Comparison of ENCODE assay signal across 12 cellular contexts in genomic region chr6:44661221-44661609, GRCh38.
DNase-seq lines count a peak whose midpoint lies in the region; ATAC-seq and TF ChIP-seq lines count a peak whose summit lies in the region.
"Had no signal": no experiment of that assay in that cellular context is flagged by ENCODE, and none has a peak within 500 bp of the region (broad histone marks: within the 10 kb centered on the region; RNA-seq: fewer than 3 reads in every experiment).

No MANE protein-coding gene starts in this region.

- no peak overlapping the region for H2BK120ac ChIP-seq in mesendoderm (ENCODE audit: low read depth, low read length)

- H2BK5ac ChIP-seq in mesendoderm (ENCODE audit: low read length), result no peak overlapping the region

- H3K36me3 ChIP-seq in mammary epithelial cell (ENCODE audit: insufficient read depth, low read length) (no peaks in the 10 kb centered on the region), mesendoderm (ENCODE audit: control insufficient read depth, insufficient read depth, low read length) (no peaks in the 10 kb centered on the region), OCI-LY7 (ENCODE audit: insufficient read depth, low read length) (no peaks in the 10 kb centered on the region)
- H3K36me3 ChIP-seq: cardiac muscle cell had no signal

- TF ChIP-seq CTCF in mammary epithelial cell (conservative IDR thresholded peaks at IDR 0.05 in 1 of 2, IDR thresholded peaks at IDR 0.05 in 1 of 2; ENCODE audit: extremely low read depth in 1 of 2, insufficient read depth in 1 of 2, low read depth in 1 of 2, low read length in 2 of 2) (no peak), OCI-LY7 (conservative IDR thresholded peaks at IDR 0.05; ENCODE audit: low read length) (no peak)

- WGBS in mammary epithelial cell (ENCODE audit: low coverage, missing lambda C conversion rate), result 15% methylated on average over 3 of the region's 3 CpGs
- no CpG with 5 or more reads among the region's 3 CpGs for WGBS in mesendoderm (ENCODE audit: extremely low coverage, insufficient coverage, low lambda C conversion rate)

- no peaks in the 10 kb centered on the region for H3K9me3 ChIP-seq in mammary epithelial cell (replicated peaks; ENCODE audit: insufficient read depth, low read length)
- no peaks in the 10 kb centered on the region for H3K9me3 ChIP-seq in OCI-LY7 (ENCODE audit: low read length)
- H3K9me3 ChIP-seq: mucosa of descending colon had no signal

- H3K27ac ChIP-seq in mammary epithelial cell (ENCODE audit: insufficient read depth, low read depth, low read length) (no peak overlapping the region), mesendoderm (ENCODE audit: low read depth, low read length) (no peak overlapping the region), OCI-LY7 (ENCODE audit: low read depth, low read length, poor library complexity, severe bottlenecking) (no peak overlapping the region)
- H3K27ac ChIP-seq: cardiac muscle cell had no signal

- BruUV-seq in mammary epithelial cell (replicated peaks; lab: Mats Ljungman, UMichigan) (no TSS peak), OCI-LY7 (replicated peaks; lab: Mats Ljungman, UMichigan) (no TSS peak)

- H3K9ac ChIP-seq in mammary epithelial cell (ENCODE audit: insufficient read depth, low read length) (no peak overlapping the region), mesendoderm (ENCODE audit: low read length) (no peak overlapping the region)

- H4K5ac ChIP-seq in mesendoderm (ENCODE audit: low read length), result no peak overlapping the region

- H3K4me3 ChIP-seq in mammary epithelial cell (replicated peaks in 1 of 3; ENCODE audit: insufficient read depth in 1 of 3, low read depth in 2 of 3, low read length in 3 of 3), result no peak overlapping the region
- H3K4me3 ChIP-seq in mesendoderm (ENCODE audit: low read length), result no peak overlapping the region
- no peak overlapping the region for H3K4me3 ChIP-seq in OCI-LY7 (ENCODE audit: low read depth, low read length, poor library complexity, severe bottlenecking)
- H3K4me3 ChIP-seq: cardiac muscle cell, mucosa of descending colon had no signal

- H3K4me2 ChIP-seq in mammary epithelial cell (ENCODE audit: insufficient read depth, low read depth, low read length) (peak overlapping the region; percentile 19), mesendoderm (ENCODE audit: low read length) (no peak overlapping the region), OCI-LY7 (ENCODE audit: low read length) (no peak overlapping the region)

- no peak overlapping the region for H2AK5ac ChIP-seq in mesendoderm (ENCODE audit: low read length)

- H2AFZ ChIP-seq in mammary epithelial cell (ENCODE audit: low read depth, low read length), result peak overlapping the region; percentile 62
- no peak overlapping the region for H2AFZ ChIP-seq in OCI-LY7 (ENCODE audit: low read length)

- no peak overlapping the region for H3K56ac ChIP-seq in mesendoderm (ENCODE audit: low read length)

- H3K79me2 ChIP-seq in mammary epithelial cell (ENCODE audit: insufficient read depth, low read length) (no peaks in the 10 kb centered on the region), mesendoderm (ENCODE audit: control insufficient read depth, insufficient read depth, low read length) (no peaks in the 10 kb centered on the region), OCI-LY7 (ENCODE audit: insufficient read depth, low read depth, low read length) (no peaks in the 10 kb centered on the region)

- dilution Hi-C loops in mammary epithelial cell (cut with HindIII; ENCODE audit: low sequenced_read_pairs), result no loop called here

- intact Hi-C loops in mammary epithelial cell (cut with micrococcal nuclease), result loop anchor here (1.0 to 5.0 kb wide), 2 partner anchors 13 to 416 kb away; no protein-coding TSS in a partner anchor
- intact Hi-C loops in OCI-LY7 (cut with micrococcal nuclease; ENCODE audit: unreplicated experiment), result no loop called here
- intact Hi-C loops in left ventricle myocardium superior (cut with micrococcal nuclease), result no loop called here

- no peaks in the 10 kb centered on the region for H3K9me2 ChIP-seq in OCI-LY7 (ENCODE audit: insufficient read depth, low read length)

- H2BK15ac ChIP-seq in mesendoderm (replicated peaks; ENCODE audit: low read depth), result no peak overlapping the region

- DNase-seq in DMS79 (lab: John Stamatoyannopoulos, UW) (peak; percentile 31), LoVo (ENCODE audit: low spot score) (peak; percentile 42), mammary epithelial cell (peak; percentile 86), mesendoderm (peak; percentile 64), NK-92 (lab: John Stamatoyannopoulos, UW; ENCODE audit: unreplicated experiment) (no peak), OCI-LY7 (ENCODE audit: low spot score) (no peak), GDM1 (lab: John Stamatoyannopoulos, UW) (no peak), left ventricle myocardium superior (no peak)
- DNase-seq: CD8-positive, alpha-beta T cell; mucosa of descending colon; NCI-H187 had no signal

- no peaks in the 10 kb centered on the region for H3K27me3 ChIP-seq in mammary epithelial cell (ENCODE audit: insufficient read depth, low read length)
- no peaks in the 10 kb centered on the region for H3K27me3 ChIP-seq in mesendoderm (ENCODE audit: insufficient read depth, low read length, poor library complexity)
- H3K27me3 ChIP-seq: cardiac muscle cell had no signal

- POLR2A ChIA-PET in OCI-LY7 (lab: Charles Lee), result no interaction called here

- CTCF ChIA-PET in mammary epithelial cell (lab: Charles Lee; ENCODE audit: low non-redundant PET) (interaction anchor here (0.6 kb wide), 1 partner anchor 1694 kb away, joined by 4 read pairs; no protein-coding TSS in a partner anchor), OCI-LY7 (lab: Charles Lee; ENCODE audit: unreplicated experiment) (no interaction called here)

- no peak overlapping the region for H4K8ac ChIP-seq in mesendoderm (ENCODE audit: low read depth, low read length)

- no peaks in the 10 kb centered on the region for H3K79me1 ChIP-seq in mesendoderm (ENCODE audit: low read length)

- in situ Hi-C loops in mammary epithelial cell (cut with MboI; ENCODE audit: low sequenced_read_pairs in 2 of 2), result loop anchor here in 1 of 2 donors (25.0 kb wide), 1 partner anchor 1251 kb away; no protein-coding TSS in a partner anchor

- no peak overlapping the region for H3K4ac ChIP-seq in mesendoderm (ENCODE audit: low read depth, low read length)

- peak overlapping the region; percentile 32 for H3K18ac ChIP-seq in mesendoderm (ENCODE audit: low read length)

- ATAC-seq in left ventricle myocardium superior, result no peak
- ATAC-seq: CD8-positive, alpha-beta T cell had no signal

- H3K4me1 ChIP-seq in mammary epithelial cell (ENCODE audit: insufficient read depth, low read length) (peaks cover 31% of the 10 kb centered on the region), mesendoderm (ENCODE audit: control insufficient read depth, low read depth, low read length) (peaks cover 20% of the 10 kb centered on the region), OCI-LY7 (ENCODE audit: insufficient read depth, low read length, poor library complexity, severe bottlenecking) (peaks cover 6% of the 10 kb centered on the region)

- no peak overlapping the region for H3K23ac ChIP-seq in mesendoderm (ENCODE audit: low read length)

- H4K20me1 ChIP-seq in mammary epithelial cell (ENCODE audit: insufficient read depth, low read length) (no peaks in the 10 kb centered on the region), OCI-LY7 (ENCODE audit: insufficient read depth, low read length) (no peaks in the 10 kb centered on the region)

Comparison
In these comparisons a context has a peak if more than half of its experiments do, and no peak if none do; other contexts are left out.
1. DNase-seq: peak in DMS79 (single experiment), LoVo (single experiment), mammary epithelial cell (single experiment) and mesendoderm (single experiment); none in NK-92 (single experiment), OCI-LY7 (single experiment), GDM1 (single experiment) and left ventricle myocardium superior (single experiment).